In the genomic region with DNA sequence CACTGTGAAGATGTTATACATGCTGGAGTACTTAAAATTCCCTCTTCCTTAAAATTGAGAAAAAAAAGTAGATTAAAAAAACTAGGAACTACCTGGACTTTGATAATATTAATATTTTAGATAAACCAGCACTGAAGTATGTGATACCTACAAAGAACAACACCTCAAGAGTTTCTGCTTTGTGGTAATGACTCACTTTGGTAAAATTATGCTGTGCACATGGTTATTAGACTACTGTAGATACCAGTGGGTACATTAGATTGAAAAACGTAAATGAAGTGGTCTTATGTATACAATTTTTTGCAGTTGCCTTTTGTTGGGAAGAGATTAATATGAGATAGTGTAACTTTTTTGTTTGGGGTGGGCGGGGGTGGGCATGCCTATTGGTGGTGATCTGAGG, we compare ENCODE assay signal across 25 cellular contexts.
A peak's percentile ranks its signal among the peaks of the same experiment; 100 is the strongest.
DNase-seq lines count a peak whose midpoint lies in the region; ATAC-seq, FAIRE-seq and TF ChIP-seq lines count a peak whose summit lies in the region.
"Had no signal": no experiment of that assay in that cellular context is flagged by ENCODE, and none has a peak within 500 bp of the region (broad histone marks: within the 10 kb centered on the region; RNA-seq: fewer than 3 reads in every experiment).

No MANE protein-coding gene starts in this region.

- no peak for TF ChIP-seq CTCF in GM12878 (IDR thresholded peaks at IDR 0.05 in 2 of 3, conservative IDR thresholded peaks at IDR 0.05 in 1 of 3; ENCODE audit: control insufficient read depth in 2 of 3, extremely low read depth in 1 of 3, insufficient read depth in 1 of 3, low read depth in 3 of 3, low read length in 3 of 3)

- no peaks in the 10 kb centered on the region for H4K20me1 ChIP-seq in GM12878 (ENCODE audit: control insufficient read depth, insufficient read depth)

- no peak for TF ChIP-seq RAD21 in GM12878 (IDR thresholded peaks at IDR 0.05; ENCODE audit: insufficient read depth, low read depth, low read length)

- H2AFZ ChIP-seq in GM12878 (ENCODE audit: control insufficient read depth, low read depth, low read length), result no peak overlapping the region

- TF ChIP-seq POLR2A in GM12878 (IDR thresholded peaks at IDR 0.05; ENCODE audit: low read depth, low read length), result no peak

- H3K79me2 ChIP-seq in GM12878 (ENCODE audit: control insufficient read depth, insufficient read depth, low read length), result peaks cover 6% of the 10 kb centered on the region

- WGBS in GM12878 (ENCODE audit: insufficient coverage, insufficient replicate concordance, low lambda C conversion rate, missing lambda C conversion rate), result 43% methylated on average over 2 of the region's 2 CpGs

- POLR2A ChIA-PET in GM12878 (lab: Charles Lee), result no interaction called here

- DNase-seq in SW480 (ENCODE audit: low spot score) (peak; percentile 33), GM12878 (ENCODE audit: low read depth, low spot score) (no peak)
- no peak for DNase-seq in activated naive CD4-positive, alpha-beta T cell treated with anti-CD3 and anti-CD28 coated beads, Interleukin-2, amount 10 ng/mL, durations not matched to agents 7 days and 5 days
- DNase-seq: CD4-positive, CD25-positive, alpha-beta regulatory T cell; CD8-positive, alpha-beta T cell; DMS 273 treated with DMSO at 0.1 percent for 48 hours; DMS79; EL; GDM1; GOT3; HFFc6 had no signal

- no peaks in the 10 kb centered on the region for H3K9me3 Mint-ChIP-seq in stimulated activated memory B cell treated with anti-CD40 and anti-IgM and Interleukin-4, amounts not matched to agents 10 μg/mL and 1 μg/mL and 100 μg/mL, for 72 hours
- no peaks in the 10 kb centered on the region for H3K9me3 Mint-ChIP-seq in activated naive CD4-positive, alpha-beta T cell treated with anti-CD3 and anti-CD28 coated beads, Interleukin-2, amount 10 ng/mL, durations not matched to agents 7 days and 5 days
- H3K9me3 Mint-ChIP-seq in activated T-helper 17 cell treated with anti-CD3 and anti-CD28 coated beads, Interleukin-2, amount 50 U/mL, for 72 hours, result no peaks in the 10 kb centered on the region
- H3K9me3 Mint-ChIP-seq: CD8-positive, alpha-beta T cell had no signal

- FAIRE-seq in GM12878 (lab: Jason Lieb, UNC), result no peak
- FAIRE-seq: A204.1, D721Med, GM12891, GM18507, GM19239, H54 had no signal

- ATAC-seq in GM18520 (IDR thresholded peaks at IDR 0.05; ENCODE audit: unreplicated experiment) (peak; percentile 49), GM12878 (peak; percentile 54)
- ATAC-seq in stimulated activated memory B cell treated with anti-CD40 and anti-IgM and Interleukin-4, amounts not matched to agents 10 μg/mL and 1 μg/mL and 100 μg/mL, for 72 hours, result no peak
- no peak for ATAC-seq in activated T-helper 17 cell treated with anti-CD3 and anti-CD28 coated beads, Interleukin-2, amount 50 U/mL, for 72 hours (replicated peaks)
- ATAC-seq: CD8-positive, alpha-beta T cell had no signal

- H3K4me1 Mint-ChIP-seq in stimulated activated memory B cell treated with anti-CD40 and anti-IgM and Interleukin-4, amounts not matched to agents 10 μg/mL and 1 μg/mL and 100 μg/mL, for 72 hours, result peaks cover 27% of the 10 kb centered on the region
- H3K4me1 Mint-ChIP-seq in activated naive CD4-positive, alpha-beta T cell treated with anti-CD3 and anti-CD28 coated beads, Interleukin-2, amount 10 ng/mL, durations not matched to agents 7 days and 5 days, result no peaks in the 10 kb centered on the region
- no peaks in the 10 kb centered on the region for H3K4me1 Mint-ChIP-seq in activated T-helper 17 cell treated with anti-CD3 and anti-CD28 coated beads, Interleukin-2, amount 50 U/mL, for 72 hours
- H3K4me1 Mint-ChIP-seq: CD4-positive, CD25-positive, alpha-beta regulatory T cell had no signal

- no TSS peak for BruUV-seq in GM12878 (replicated peaks; lab: Mats Ljungman, UMichigan)

- H3K4me1 ChIP-seq in GM12878 (ENCODE audit: control insufficient read depth, insufficient read depth, low read length), result peaks cover 16% of the 10 kb centered on the region
- H3K4me1 ChIP-seq: BLaER1 had no signal

- RAD21 ChIA-PET in GM12878 (lab: Charles Lee; ENCODE audit: unreplicated experiment), result interaction anchor here (0.9 to 4.8 kb wide), 3 partner anchors 12 to 117 kb away, joined by 3 to 39 read pairs (median 3); no protein-coding TSS in a partner anchor

- H3K4me3 Mint-ChIP-seq in stimulated activated memory B cell treated with anti-CD40 and anti-IgM and Interleukin-4, amounts not matched to agents 10 μg/mL and 1 μg/mL and 100 μg/mL, for 72 hours, result no peak overlapping the region
- H3K4me3 Mint-ChIP-seq in activated naive CD4-positive, alpha-beta T cell treated with anti-CD3 and anti-CD28 coated beads, Interleukin-2, amount 10 ng/mL, durations not matched to agents 7 days and 5 days, result no peak overlapping the region
- H3K4me3 Mint-ChIP-seq in activated T-helper 17 cell treated with anti-CD3 and anti-CD28 coated beads, Interleukin-2, amount 50 U/mL, for 72 hours, result no peak overlapping the region
- H3K4me3 Mint-ChIP-seq: B cell; CD4-positive, CD25-positive, alpha-beta regulatory T cell; CD8-positive, alpha-beta T cell; HFFc6 had no signal

- no peaks in the 10 kb centered on the region for H3K27me3 Mint-ChIP-seq in stimulated activated memory B cell treated with anti-CD40 and anti-IgM and Interleukin-4, amounts not matched to agents 10 μg/mL and 1 μg/mL and 100 μg/mL, for 72 hours
- H3K27me3 Mint-ChIP-seq in activated naive CD4-positive, alpha-beta T cell treated with anti-CD3 and anti-CD28 coated beads, Interleukin-2, amount 10 ng/mL, durations not matched to agents 7 days and 5 days, result no peaks in the 10 kb centered on the region
- H3K27me3 Mint-ChIP-seq in activated T-helper 17 cell treated with anti-CD3 and anti-CD28 coated beads, Interleukin-2, amount 50 U/mL, for 72 hours, result no peaks in the 10 kb centered on the region
- H3K27me3 Mint-ChIP-seq: B cell; CD4-positive, CD25-positive, alpha-beta regulatory T cell had no signal

- H3K9me3 ChIP-seq in GM12878 (replicated peaks; ENCODE audit: control insufficient read depth, insufficient read depth, low read length), result no peaks in the 10 kb centered on the region; the same call in 2 of the 3 replicates
- H3K9me3 ChIP-seq: HAP-1 had no signal

- no peak overlapping the region for H3K9ac ChIP-seq in GM12878 (ENCODE audit: control insufficient read depth, insufficient read depth, low read length)
- H3K9ac ChIP-seq: BLaER1 had no signal

- no peak overlapping the region for H3K4me3 ChIP-seq in GM12878
- H3K4me3 ChIP-seq: BLaER1, HAP-1 had no signal

- SMC1A ChIA-PET in GM12878 (lab: Charles Lee; ENCODE audit: uncharacterized antibody, unreplicated experiment), result interaction anchor here (1.0 to 8.8 kb wide), 3 partner anchors 12 to 116 kb away, joined by 4 to 72 read pairs (median 4); no protein-coding TSS in a partner anchor

- H3K36me3 Mint-ChIP-seq in stimulated activated memory B cell treated with anti-CD40 and anti-IgM and Interleukin-4, amounts not matched to agents 10 μg/mL and 1 μg/mL and 100 μg/mL, for 72 hours, result no peaks in the 10 kb centered on the region
- H3K36me3 Mint-ChIP-seq in activated naive CD4-positive, alpha-beta T cell treated with anti-CD3 and anti-CD28 coated beads, Interleukin-2, amount 10 ng/mL, durations not matched to agents 7 days and 5 days, result no peaks in the 10 kb centered on the region
- H3K36me3 Mint-ChIP-seq in activated T-helper 17 cell treated with anti-CD3 and anti-CD28 coated beads, Interleukin-2, amount 50 U/mL, for 72 hours (ENCODE audit: low read depth), result no peaks in the 10 kb centered on the region
- H3K36me3 Mint-ChIP-seq: CD4-positive, CD25-positive, alpha-beta regulatory T cell; CD8-positive, alpha-beta T cell had no signal

- CTCF ChIA-PET in GM12878 (lab: Yijun Ruan, JAX), result no interaction called here
- CTCF ChIA-PET in activated naive CD4-positive, alpha-beta T cell treated with anti-CD3 and anti-CD28 coated beads, Interleukin-2, amount 10 ng/mL, durations not matched to agents 7 days and 5 days (lab: Charles Lee), result no interaction called here

- H3K27ac ChIP-seq in GM12878 (ENCODE audit: control insufficient read depth, insufficient read depth), result no peak overlapping the region
- H3K27ac ChIP-seq: 22Rv1, BLaER1, C4-2B had no signal

- H3K36me3 ChIP-seq in GM12878 (ENCODE audit: control insufficient read depth in 2 of 2, insufficient read depth in 2 of 2, low read length in 1 of 2), result no peaks in the 10 kb centered on the region
- H3K36me3 ChIP-seq: BLaER1, HAP-1 had no signal

- intact Hi-C loops in GM12878 (cut with micrococcal nuclease; ENCODE audit: unreplicated experiment), result loop anchor here (5.0 kb wide), 1 partner anchor 157 kb away; no protein-coding TSS in a partner anchor

- H3K27me3 ChIP-seq in GM12878 (replicated peaks in 1 of 2; ENCODE audit: control insufficient read depth in 2 of 2, insufficient read depth in 2 of 2, low read length in 1 of 2), result no peaks in the 10 kb centered on the region
- H3K27me3 ChIP-seq: BLaER1 had no signal

- no peak for TF ChIP-seq EP300 in GM12878 (IDR thresholded peaks at IDR 0.05; ENCODE audit: borderline replicate concordance in 1 of 2, control insufficient read depth in 1 of 2, low read depth in 2 of 2, low read length in 2 of 2)

- no peak overlapping the region for H3K27ac Mint-ChIP-seq in stimulated activated memory B cell treated with anti-CD40 and anti-IgM and Interleukin-4, amounts not matched to agents 10 μg/mL and 1 μg/mL and 100 μg/mL, for 72 hours
- H3K27ac Mint-ChIP-seq in activated naive CD4-positive, alpha-beta T cell treated with anti-CD3 and anti-CD28 coated beads, Interleukin-2, amount 10 ng/mL, durations not matched to agents 7 days and 5 days, result no peak overlapping the region
- H3K27ac Mint-ChIP-seq in activated T-helper 17 cell treated with anti-CD3 and anti-CD28 coated beads, Interleukin-2, amount 50 U/mL, for 72 hours, result no peak overlapping the region
- H3K27ac Mint-ChIP-seq: B cell; CD4-positive, CD25-positive, alpha-beta regulatory T cell; CD8-positive, alpha-beta T cell; HFFc6 had no signal

- in situ Hi-C loops in GM12878 (cut with MboI), result no loop called here

- no peak overlapping the region for H3K4me2 ChIP-seq in GM12878 (ENCODE audit: control insufficient read depth, insufficient read depth)
- H3K4me2 ChIP-seq: BLaER1 had no signal

TF ChIP-seq in GM12878, 131 proteins besides CTCF, POLR2A, EP300 and RAD21 (continues in another document):
- no peak for TF ChIP-seq STAT1 (conservative IDR thresholded peaks at IDR 0.05)
- no peak for TF ChIP-seq HCFC1 (IDR thresholded peaks at IDR 0.05; ENCODE audit: low read length)

Comparison
In these comparisons a context has a peak if more than half of its experiments do, and no peak if none do; other contexts are left out.
1. ATAC-seq: peak in GM18520 (single experiment) and GM12878 (single experiment); none in stimulated activated memory B cell treated with anti-CD40 and anti-IgM and Interleukin-4, amounts not matched to agents 10 μg/mL and 1 μg/mL and 100 μg/mL, for 72 hours (single experiment) and activated T-helper 17 cell treated with anti-CD3 and anti-CD28 coated beads, Interleukin-2, amount 50 U/mL, for 72 hours (single experiment).